ENCODE assay signal across 10 cellular contexts in genomic region chr19:45864629-45865082, GRCh38. TPM values are rescaled to one million over a fixed set of nuclear protein-coding genes. Genes with fewer than 3 reads are reported as not detected.
DNase-seq lines count a peak whose midpoint lies in the region; ATAC-seq, FAIRE-seq and TF ChIP-seq lines count a peak whose summit lies in the region.
"Had no signal": no experiment of that assay in that cellular context is flagged by ENCODE, and none has a peak within 500 bp of the region (broad histone marks: within the 10 kb centered on the region; RNA-seq: fewer than 3 reads in every experiment).

No MANE protein-coding gene starts in this region.

- intact Hi-C loops in activated B cell treated with CpG ODN at 0.5 μM for 24 hours (cut with micrococcal nuclease) (loop anchor here (5.0 to 10.0 kb wide), 3 partner anchors 403 to 790 kb away; partner anchors contain the start of genes GEMIN7, POLR1G, PPP1R13L and ZNF296), sigmoid colon (cut with DNase I) (loop anchor here (1.0 to 5.0 kb wide), 2 partner anchors 19 to 153 kb away; no protein-coding TSS in a partner anchor), thyroid gland (cut with DNase I) (no loop called here)

- peaks cover 0 to 16% (median under 1%) of the 10 kb centered on the region in 4 donors for H3K36me3 ChIP-seq in sigmoid colon
- peaks cover 0 to under 1% of the 10 kb centered on the region in 2 donors for H3K36me3 ChIP-seq in thyroid gland

- 5 to 37% methylated on average over 12 of the region's 12 CpGs for WGBS in sigmoid colon, 2 donors
- 11 to 17% methylated on average over 12 of the region's 12 CpGs for WGBS in thyroid gland, 2 donors

- POLR2A ChIA-PET in activated B cell treated with CpG ODN at 0.5 μM for 24 hours (lab: Charles Lee) = interaction anchor here (0.6 to 2.5 kb wide), 4 partner anchors 15 to 147 kb away, joined by 3 to 33 read pairs (median 7); partner anchors contain the start of gene IRF2BP1

- H3K4me1 Mint-ChIP-seq in activated B cell treated with CpG ODN at 0.5 μM for 24 hours = peaks cover 37% of the 10 kb centered on the region

- peaks cover 0 to 33% (median 24%) of the 10 kb centered on the region in 4 donors for H3K4me1 ChIP-seq in sigmoid colon
- peaks cover 16 to 27% of the 10 kb centered on the region in 2 donors for H3K4me1 ChIP-seq in thyroid gland

- no peak for ATAC-seq in activated B cell treated with CpG ODN at 0.5 μM for 24 hours (ENCODE audit: low read depth)

- TF ChIP-seq CTCF in activated B cell treated with CpG ODN at 0.5 μM for 24 hours (IDR thresholded peaks at IDR 0.05) (no peak), sigmoid colon (IDR thresholded peaks at IDR 0.05) (no peak), thyroid gland (IDR thresholded peaks at IDR 0.05) (no peak)

- CTCF ChIA-PET in activated B cell treated with CpG ODN at 0.5 μM for 24 hours (lab: Charles Lee) = interaction anchor here (1.2 to 2.7 kb wide), 5 partner anchors 17 to 152 kb away, joined by 3 to 16 read pairs (median 4); no protein-coding TSS in a partner anchor

- TF ChIP-seq POLR2A in sigmoid colon (IDR thresholded peaks at IDR 0.05) (no peak), thyroid gland (IDR thresholded peaks at IDR 0.05) (no peak)

- H3K27ac ChIP-seq in sigmoid colon (peak overlapping the region in 1 of 4 donors; percentile 23), thyroid gland (no peak overlapping the region)

- H3K4me3 ChIP-seq in iPS-11a (ENCODE audit: low read depth, low read length) (peak overlapping the region; percentile 88), sigmoid colon (peak overlapping the region in 3 of 4 donors; percentile 94 to 99 (median 97)), thyroid gland (replicated peaks in 1 of 3) (peak overlapping the region in 1 of 3 donors; percentile 77)

- no peaks in the 10 kb centered on the region for H3K9me3 Mint-ChIP-seq in activated B cell treated with CpG ODN at 0.5 μM for 24 hours

- H3K27me3 ChIP-seq in sigmoid colon = peaks cover 8 to 32% (median 24%) of the 10 kb centered on the region in 3 donors
- H3K27me3 ChIP-seq in thyroid gland = peaks cover 6% of the 10 kb centered on the region

- H3K36me3 Mint-ChIP-seq in activated B cell treated with CpG ODN at 0.5 μM for 24 hours (ENCODE audit: low read depth) = peaks cover 15% of the 10 kb centered on the region

- no peaks in the 10 kb centered on the region for H3K9me3 ChIP-seq in sigmoid colon
- H3K9me3 ChIP-seq in thyroid gland = no peaks in the 10 kb centered on the region

- DNase-seq in NCI-H510A treated with DMSO at 0.1 percent for 48 hours (lab: John Stamatoyannopoulos, UW) (peak; percentile 55), NCI-H510A (lab: John Stamatoyannopoulos, UW) (no peak), activated B cell treated with CpG ODN at 0.5 μM for 24 hours (no peak), sigmoid colon (no peak), thyroid gland (no peak), frontal cortex (ENCODE audit: low spot score in 2 of 2) (no peak), Ammon's horn (ENCODE audit: low spot score) (no peak)
- DNase-seq: SIG-M5 had no signal

- H3K27ac Mint-ChIP-seq in activated B cell treated with CpG ODN at 0.5 μM for 24 hours = no peak overlapping the region

- H3K4me3 Mint-ChIP-seq in activated B cell treated with CpG ODN at 0.5 μM for 24 hours = peak overlapping the region; percentile 66

- FAIRE-seq in frontal cortex (lab: Jason Lieb, UNC) = no peak

- H3K27me3 Mint-ChIP-seq in activated B cell treated with CpG ODN at 0.5 μM for 24 hours = peaks cover 19% of the 10 kb centered on the region

- no peak for TF ChIP-seq EP300 in sigmoid colon (IDR thresholded peaks at IDR 0.05)

RNA-seq across cellular contexts. Expression of gene FOXA3, which starts 0.5 kb away (rescaled TPM):
- total RNA-seq in activated B cell treated with CpG ODN at 0.5 μM for 24 hours = not detected in 2 replicates
- total RNA-seq in sigmoid colon = under 1 TPM in 1 of 4 donors, not detected in 3; 0.49 TPM
- polyA plus RNA-seq in sigmoid colon = 10 to 100 TPM; 28.1 to 72.8 (median 57.1) TPM
- total RNA-seq in thyroid gland = not detected
- not detected for total RNA-seq in frontal cortex
- total RNA-seq: myocyte had no signal

RNA-seq across cellular contexts. Expression of gene SYMPK, which starts 1.7 kb away (rescaled TPM):
- total RNA-seq in activated B cell treated with CpG ODN at 0.5 μM for 24 hours (131 and 150 TPM in 2 replicates), sigmoid colon (10 to 100 TPM; 18.2 to 31.3 (median 25.3) TPM), thyroid gland (10 to 100 TPM; 32.4 to 56.8 (median 38.7) TPM), frontal cortex (18.3 TPM)
- polyA plus RNA-seq in sigmoid colon = 10 to 100 TPM; 26.4 to 84.4 (median 30.7) TPM

RNA-seq across cellular contexts. Expression of gene IRF2BP1, which starts 21.3 kb away (rescaled TPM):
- total RNA-seq in activated B cell treated with CpG ODN at 0.5 μM for 24 hours (14.8 and 17.5 TPM in 2 replicates), sigmoid colon (10 to 100 TPM; 18.0 to 25.5 (median 20.8) TPM), thyroid gland (10 to 100 TPM; 25.9 to 47.0 (median 36.1) TPM), frontal cortex (36.7 TPM)
- polyA plus RNA-seq in sigmoid colon = 10 to 100 TPM in 2 of 3 donors, 1 to 10 TPM in 1; 7.8 to 15.2 (median 11.3) TPM

RNA-seq across cellular contexts. Expression of gene MYPOP, which starts 37.8 kb away (rescaled TPM):
- total RNA-seq in activated B cell treated with CpG ODN at 0.5 μM for 24 hours = 5.6 and 6.0 TPM in 2 replicates
- 1 to 10 TPM; 1.8 to 6.1 (median 3.0) TPM for total RNA-seq in sigmoid colon
- 1 to 10 TPM; 6.2 to 8.3 (median 6.6) TPM for polyA plus RNA-seq in sigmoid colon
- 1 to 10 TPM; 1.8 to 4.3 (median 3.0) TPM for total RNA-seq in thyroid gland
- total RNA-seq in frontal cortex = 0.82 TPM

RNA-seq across cellular contexts. Expression of gene RSPH6A, which starts 49.5 kb away (rescaled TPM):
- total RNA-seq in activated B cell treated with CpG ODN at 0.5 μM for 24 hours (0.29 and 0.51 TPM in 2 replicates), sigmoid colon (not detected), thyroid gland (1 to 10 TPM in 3 of 4 donors, under 1 TPM in 1; 0.50 to 8.9 (median 3.9) TPM), frontal cortex (not detected)
- polyA plus RNA-seq in sigmoid colon = under 1 TPM in 1 of 3 donors, not detected in 2; 0.12 TPM
